8 cellular contexts compared by ENCODE assay signal in genomic region chr22:38843201-38843715, GRCh38. TPM values are rescaled to one million over a fixed set of nuclear protein-coding genes. Genes with fewer than 3 reads are reported as not detected.
DNase-seq lines count a peak whose midpoint lies in the region; ATAC-seq, FAIRE-seq and TF ChIP-seq lines count a peak whose summit lies in the region.

No MANE protein-coding gene starts in this region.

- intact Hi-C loops in activated CD4-positive, alpha-beta memory T cell treated with anti-CD3 and anti-CD28 coated beads for 36 hours (cut with micrococcal nuclease) = no loop called here
- intact Hi-C loops in endothelial cell of umbilical vein (cut with micrococcal nuclease) = loop anchor here (1.0 kb wide), 1 partner anchor 74 kb away; no protein-coding TSS in a partner anchor

- H3K9me3 ChIP-seq in endothelial cell of umbilical vein (replicated peaks; ENCODE audit: control insufficient read depth, insufficient read depth, low read length) = no peaks in the 10 kb centered on the region

- ATAC-seq in stimulated activated effector memory CD8-positive, alpha-beta T cell treated with anti-CD3 and anti-CD28 coated beads, Interleukin-12 subunit alpha, Interleukin-12 subunit beta, amount 100 ng/mL, for 72 hours = peak; percentile 89
- no peak for ATAC-seq in GM18870 (IDR thresholded peaks at IDR 0.05; ENCODE audit: unreplicated experiment)

- H4K20me1 ChIP-seq in endothelial cell of umbilical vein (replicated peaks; ENCODE audit: control insufficient read depth, extremely low read depth, insufficient read depth, low read length) = no peaks in the 10 kb centered on the region

- H3K27ac Mint-ChIP-seq in activated CD4-positive, alpha-beta memory T cell treated with anti-CD3 and anti-CD28 coated beads for 36 hours = no peak overlapping the region
- H3K27ac Mint-ChIP-seq in stimulated activated effector memory CD8-positive, alpha-beta T cell treated with anti-CD3 and anti-CD28 coated beads, Interleukin-12 subunit alpha, Interleukin-12 subunit beta, amount 100 ng/mL, for 72 hours = peak overlapping the region; percentile 50

- H3K27me3 Mint-ChIP-seq in activated CD4-positive, alpha-beta memory T cell treated with anti-CD3 and anti-CD28 coated beads for 36 hours = peaks cover 15% of the 10 kb centered on the region

- TF ChIP-seq CTCF in GM06990 (IDR thresholded peaks at IDR 0.05; ENCODE audit: insufficient read depth, low read length, poor library complexity, severe bottlenecking) (no peak), endothelial cell of umbilical vein (IDR thresholded peaks at IDR 0.05; ENCODE audit: extremely low read depth in 1 of 2, insufficient read depth in 1 of 2, low read depth in 1 of 2, low read length in 2 of 2) (peak; percentile 21 to 40)

- peak overlapping the region; percentile 37 for H3K4me3 Mint-ChIP-seq in activated CD4-positive, alpha-beta memory T cell treated with anti-CD3 and anti-CD28 coated beads for 36 hours
- H3K4me3 Mint-ChIP-seq in stimulated activated effector memory CD8-positive, alpha-beta T cell treated with anti-CD3 and anti-CD28 coated beads, Interleukin-12 subunit alpha, Interleukin-12 subunit beta, amount 100 ng/mL, for 72 hours = peak overlapping the region; percentile 77

- peak overlapping the region; percentile 4 for H3K4me2 ChIP-seq in endothelial cell of umbilical vein (ENCODE audit: insufficient read depth, low read length)

- peaks cover 11% of the 10 kb centered on the region for H3K4me1 Mint-ChIP-seq in activated CD4-positive, alpha-beta memory T cell treated with anti-CD3 and anti-CD28 coated beads for 36 hours (ENCODE audit: low read depth)
- H3K4me1 Mint-ChIP-seq in stimulated activated effector memory CD8-positive, alpha-beta T cell treated with anti-CD3 and anti-CD28 coated beads, Interleukin-12 subunit alpha, Interleukin-12 subunit beta, amount 100 ng/mL, for 72 hours = peaks cover 31% of the 10 kb centered on the region

- H3K4me3 ChIP-seq in GM06990 (replicated peaks; ENCODE audit: low read depth, low read length) (no peak overlapping the region), endothelial cell of umbilical vein (replicated peaks in 1 of 3; ENCODE audit: insufficient read depth in 1 of 3, low read depth in 1 of 3, low read length in 3 of 3) (no peak overlapping the region)

- H3K36me3 Mint-ChIP-seq in activated CD4-positive, alpha-beta memory T cell treated with anti-CD3 and anti-CD28 coated beads for 36 hours = no peaks in the 10 kb centered on the region
- H3K36me3 Mint-ChIP-seq in stimulated activated effector memory CD8-positive, alpha-beta T cell treated with anti-CD3 and anti-CD28 coated beads, Interleukin-12 subunit alpha, Interleukin-12 subunit beta, amount 100 ng/mL, for 72 hours = peaks cover 5% of the 10 kb centered on the region

- H3K27me3 ChIP-seq in GM06990 (replicated peaks; ENCODE audit: control insufficient read depth, insufficient read depth, low read length) = peaks cover 5% of the 10 kb centered on the region
- peaks cover 20 to 29% of the 10 kb centered on the region in 2 experiments for H3K27me3 ChIP-seq in endothelial cell of umbilical vein (ENCODE audit: control insufficient read depth in 2 of 2, insufficient read depth in 2 of 2, low read length in 2 of 2)

- CTCF ChIA-PET in activated CD4-positive, alpha-beta memory T cell treated with anti-CD3 and anti-CD28 coated beads for 36 hours (lab: Charles Lee) = interaction anchor here (0.6 to 4.5 kb wide), 20 partner anchors 10 to 328 kb away, joined by 3 to 37 read pairs (median 3); partner anchors contain the start of genes SUN2 and TOMM22
- CTCF ChIA-PET in endothelial cell of umbilical vein (lab: Charles Lee) = interaction anchor here (0.6 to 14.8 kb wide), 10 partner anchors 17 to 791 kb away, joined by 3 to 198 read pairs (median 4); no protein-coding TSS in a partner anchor

- no peak for TF ChIP-seq POLR2A in endothelial cell of umbilical vein (IDR thresholded peaks at IDR 0.05; ENCODE audit: low read depth, low read length)

- H3K27ac ChIP-seq in endothelial cell of umbilical vein (ENCODE audit: insufficient read depth, low read depth, low read length) = no peak overlapping the region

- H3K9me1 ChIP-seq in endothelial cell of umbilical vein (replicated peaks; ENCODE audit: control insufficient read depth, extremely low read depth, insufficient read depth, low read length) = no peaks in the 10 kb centered on the region

- no peaks in the 10 kb centered on the region for H3K79me2 ChIP-seq in endothelial cell of umbilical vein (ENCODE audit: control insufficient read depth, insufficient read depth, low read length)

- no peaks in the 10 kb centered on the region for H3K9me3 Mint-ChIP-seq in activated CD4-positive, alpha-beta memory T cell treated with anti-CD3 and anti-CD28 coated beads for 36 hours
- H3K9me3 Mint-ChIP-seq in stimulated activated effector memory CD8-positive, alpha-beta T cell treated with anti-CD3 and anti-CD28 coated beads, Interleukin-12 subunit alpha, Interleukin-12 subunit beta, amount 100 ng/mL, for 72 hours = no peaks in the 10 kb centered on the region

- H3K9ac ChIP-seq in endothelial cell of umbilical vein (replicated peaks; ENCODE audit: extremely low read depth, insufficient read depth, low read length) = no peak overlapping the region

- DNase-seq in GM06990 (ENCODE audit: extremely low read depth, insufficient read length) = peak; percentile 60
- DNase-seq in NCI-H146 treated with DMSO at 0.1 percent for 48 hours (lab: John Stamatoyannopoulos, UW; ENCODE audit: unreplicated experiment) = peak; percentile 37
- DNase-seq in activated CD4-positive, alpha-beta memory T cell treated with anti-CD3 and anti-CD28 coated beads for 36 hours = peak; percentile 72
- DNase-seq in endothelial cell of umbilical vein (ENCODE audit: low read depth, low spot score) = peak; percentile 64
- DNase-seq in midbrain (lab: John Stamatoyannopoulos, UW) = peak; percentile 33
- DNase-seq in stimulated activated effector memory CD8-positive, alpha-beta T cell treated with anti-CD3 and anti-CD28 coated beads, Interleukin-12 subunit alpha, Interleukin-12 subunit beta, amount 100 ng/mL, for 72 hours (ENCODE audit: low spot score in 2 of 2) = peak; percentile 44 to 73
- DNase-seq in OCI-M1 (lab: John Stamatoyannopoulos, UW) = no peak

- peaks cover 3% of the 10 kb centered on the region for H3K4me1 ChIP-seq in endothelial cell of umbilical vein (ENCODE audit: control insufficient read depth, extremely low read depth, insufficient read depth, low read length)

- dilution Hi-C loops in endothelial cell of umbilical vein (cut with MboI; ENCODE audit: extremely low pct_ligation_motif_present, low sequenced_read_pairs) = no loop called here

- BruUV-seq in endothelial cell of umbilical vein (replicated peaks; lab: Mats Ljungman, UMichigan) = no TSS peak

- POLR2A ChIA-PET in activated CD4-positive, alpha-beta memory T cell treated with anti-CD3 and anti-CD28 coated beads for 36 hours (lab: Charles Lee) = interaction anchor here (0.7 to 2.1 kb wide), 4 partner anchors 18 to 87 kb away, joined by 3 to 7 read pairs (median 4); partner anchors contain the start of gene CBX6
- POLR2A ChIA-PET in endothelial cell of umbilical vein (lab: Charles Lee) = interaction anchor here (0.5 to 1.1 kb wide), 2 partner anchors 9 to 477 kb away, joined by 3 read pairs; partner anchors contain the start of gene RPL3

- H3K36me3 ChIP-seq in GM06990 (ENCODE audit: control insufficient read depth, insufficient read depth, low read length) (no peaks in the 10 kb centered on the region), endothelial cell of umbilical vein (ENCODE audit: control insufficient read depth in 2 of 2, extremely low read depth in 1 of 2, insufficient read depth in 2 of 2, low read length in 2 of 2) (no peaks in the 10 kb centered on the region)

- peak overlapping the region; percentile 70 for H2AFZ ChIP-seq in endothelial cell of umbilical vein (ENCODE audit: low read depth, low read length)

- FAIRE-seq in endothelial cell of umbilical vein (lab: Jason Lieb, UNC) = peak; percentile 28

TF ChIP-seq in endothelial cell of umbilical vein, 7 proteins besides CTCF, POLR2A, EP300 and RAD21 (continues in another document):
- TF ChIP-seq EZH2 (IDR thresholded peaks at IDR 0.05; ENCODE audit: borderline replicate concordance, low read depth, low read length, severe bottlenecking) = peak; percentile 32

RNA-seq across cellular contexts. Expression of gene NPTXR, which starts 0.6 kb away (rescaled TPM):
- 1 to 10 TPM; 1.9 to 2.5 TPM for total RNA-seq in activated CD4-positive, alpha-beta memory T cell treated with anti-CD3 and anti-CD28 coated beads for 36 hours
- 0.73 and 0.95 TPM in 2 replicates for total RNA-seq in endothelial cell of umbilical vein
- polyA plus RNA-seq in endothelial cell of umbilical vein = 0.37 and 0.43 TPM in 2 replicates
- polyA plus RNA-seq in endothelial cell of umbilical vein (2011; cell fraction: cytosol; rRNA removed) = 0.53 and 0.55 TPM in 2 replicates
- polyA plus RNA-seq in endothelial cell of umbilical vein (2011; cell fraction: nucleus; rRNA removed) = 0.29 and 0.32 TPM in 2 replicates
- polyA plus RNA-seq in endothelial cell of umbilical vein (2012) = 0.82 and 0.90 TPM in 2 replicates
- polyA minus RNA-seq in endothelial cell of umbilical vein = 0.49 and 0.66 TPM in 2 replicates
- 2.2 TPM for polyA minus RNA-seq in endothelial cell of umbilical vein (2011; cell fraction: cytosol; rRNA and poly(A)+ RNA removed)
- 0.14 and 0.24 TPM in 2 replicates for polyA minus RNA-seq in endothelial cell of umbilical vein (2011; cell fraction: nucleus; rRNA and poly(A)+ RNA removed)

RNA-seq across cellular contexts. Expression of gene CBX6, which starts 28.8 kb away (rescaled TPM):
- total RNA-seq in activated CD4-positive, alpha-beta memory T cell treated with anti-CD3 and anti-CD28 coated beads for 36 hours = 100 to 1,000 TPM; 116 to 117 TPM
- 60.9 and 62.6 TPM in 2 replicates for total RNA-seq in endothelial cell of umbilical vein
- polyA plus RNA-seq in endothelial cell of umbilical vein = 14.9 and 18.2 TPM in 2 replicates
- polyA plus RNA-seq in endothelial cell of umbilical vein (2011; cell fraction: cytosol; rRNA removed) = 9.4 and 11.9 TPM in 2 replicates
- polyA plus RNA-seq in endothelial cell of umbilical vein (2011; cell fraction: nucleus; rRNA removed) = 23.9 TPM in 2 replicates
- polyA plus RNA-seq in endothelial cell of umbilical vein (2012) = 20.7 TPM in 2 replicates
- 31.1 and 34.5 TPM in 2 replicates for polyA minus RNA-seq in endothelial cell of umbilical vein
- 26.7 TPM for polyA minus RNA-seq in endothelial cell of umbilical vein (2011; cell fraction: cytosol; rRNA and poly(A)+ RNA removed)
- polyA minus RNA-seq in endothelial cell of umbilical vein (2011; cell fraction: nucleus; rRNA and poly(A)+ RNA removed) = 20.4 and 23.6 TPM in 2 replicates

RNA-seq across cellular contexts. Expression of gene DNAL4, which starts 49.3 kb away (rescaled TPM):
- total RNA-seq in activated CD4-positive, alpha-beta memory T cell treated with anti-CD3 and anti-CD28 coated beads for 36 hours = 1 to 10 TPM; 7.7 to 8.3 TPM
- total RNA-seq in endothelial cell of umbilical vein = 12.2 and 12.9 TPM in 2 replicates
- 22.7 and 24.7 TPM in 2 replicates for polyA plus RNA-seq in endothelial cell of umbilical vein
- polyA plus RNA-seq in endothelial cell of umbilical vein (2011; cell fraction: cytosol; rRNA removed) = 22.4 and 27.0 TPM in 2 replicates
- polyA plus RNA-seq in endothelial cell of umbilical vein (2011; cell fraction: nucleus; rRNA removed) = 9.7 and 10.5 TPM in 2 replicates
- 11.6 and 14.8 TPM in 2 replicates for polyA plus RNA-seq in endothelial cell of umbilical vein (2012)
- 13.4 and 13.7 TPM in 2 replicates for polyA minus RNA-seq in endothelial cell of umbilical vein
- polyA minus RNA-seq in endothelial cell of umbilical vein (2011; cell fraction: cytosol; rRNA and poly(A)+ RNA removed) = 3.1 TPM
- 3.2 and 4.6 TPM in 2 replicates for polyA minus RNA-seq in endothelial cell of umbilical vein (2011; cell fraction: nucleus; rRNA and poly(A)+ RNA removed)
